20 cellular contexts compared by ENCODE assay signal in the genomic region with DNA sequence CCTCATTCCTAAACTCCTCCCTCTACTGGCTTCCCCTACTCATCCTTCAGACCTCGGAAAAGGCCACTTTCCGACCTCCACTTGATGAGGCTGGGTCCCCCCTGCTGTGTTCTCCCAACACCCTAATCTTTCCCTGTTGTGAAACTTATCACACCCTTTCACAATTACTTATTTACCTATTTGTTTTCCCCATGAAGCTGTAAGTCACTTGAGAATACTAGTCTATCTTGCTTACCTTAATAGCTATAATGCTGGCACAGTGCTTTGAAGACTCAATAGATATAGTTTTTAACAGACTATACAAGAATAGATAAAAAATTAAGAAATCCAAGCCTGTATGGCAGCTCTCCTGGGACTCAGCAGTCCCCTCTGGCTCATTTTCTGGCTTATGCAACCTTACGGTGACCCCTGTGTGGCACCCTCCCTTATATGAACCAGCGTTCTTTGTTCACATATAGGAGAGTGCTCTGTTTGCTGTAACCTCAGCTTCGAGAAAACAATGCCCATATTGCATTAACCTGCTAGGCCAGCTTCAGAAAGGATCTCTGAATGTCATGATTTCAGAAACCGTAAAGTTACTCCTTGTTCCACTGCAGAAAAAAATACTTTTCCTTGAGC.
"Had no signal": no experiment of that assay in that cellular context is flagged by ENCODE, and none has a peak within 500 bp of the region (broad histone marks: within the 10 kb centered on the region; RNA-seq: fewer than 3 reads in every experiment).

No MANE protein-coding gene starts in this region.

- DNase-seq: activated CD4-positive, alpha-beta memory T cell treated with anti-CD3 and anti-CD28 coated beads for 36 hours; activated CD4-positive, alpha-beta T cell treated with anti-CD3 and anti-CD28 coated beads for 48 hours; activated effector memory CD4-positive, alpha-beta T cell treated with Interleukin-2 at 50 U/mL for 16 hours; activated naive CD4-positive, alpha-beta T cell treated with anti-CD3 and anti-CD28 coated beads for 36 hours; activated naive CD8-positive, alpha-beta T cell treated with anti-CD3 and anti-CD28 coated beads, Interleukin-2, amount 10 ng/mL, durations not matched to agents 7 days and 5 days; activated T-cell treated with anti-CD3 and anti-CD28 coated beads, Interleukin-2, amount 50 U/mL, for 72 hours; amniotic stem cell; cortex of kidney; kidney; left lung; natural killer cell; spleen; stimulated activated CD4-positive, alpha-beta T cell treated with anti-CD3 and anti-CD28 coated beads, Interleukin-4, amount 100 ng/mL, for 1 hour; stimulated activated naive CD4-positive, alpha-beta T cell treated with Interleukin-2 at 50 U/mL for 16 hours; T-helper 17 cell had no signal

- H3K9me3 Mint-ChIP-seq: activated CD4-positive, alpha-beta memory T cell treated with anti-CD3 and anti-CD28 coated beads for 36 hours; activated naive CD4-positive, alpha-beta T cell treated with anti-CD3 and anti-CD28 coated beads for 36 hours; activated naive CD8-positive, alpha-beta T cell treated with anti-CD3 and anti-CD28 coated beads, Interleukin-2, amount 10 ng/mL, durations not matched to agents 7 days and 5 days; activated T-cell treated with anti-CD3 and anti-CD28 coated beads, Interleukin-2, amount 50 U/mL, for 72 hours; mesothelial cell of epicardium; natural killer cell had no signal

- H3K36me3 Mint-ChIP-seq: activated CD4-positive, alpha-beta memory T cell treated with anti-CD3 and anti-CD28 coated beads for 36 hours; activated naive CD8-positive, alpha-beta T cell treated with anti-CD3 and anti-CD28 coated beads, Interleukin-2, amount 10 ng/mL, durations not matched to agents 7 days and 5 days; mesothelial cell of epicardium; natural killer cell had no signal

- H3K27me3 ChIP-seq: right atrium auricular region had no signal

- FAIRE-seq: endometrium had no signal

- H3K27ac Mint-ChIP-seq: activated CD4-positive, alpha-beta memory T cell treated with anti-CD3 and anti-CD28 coated beads for 36 hours; activated naive CD4-positive, alpha-beta T cell treated with anti-CD3 and anti-CD28 coated beads for 36 hours; activated naive CD8-positive, alpha-beta T cell treated with anti-CD3 and anti-CD28 coated beads, Interleukin-2, amount 10 ng/mL, durations not matched to agents 7 days and 5 days; activated T-cell treated with anti-CD3 and anti-CD28 coated beads, Interleukin-2, amount 50 U/mL, for 72 hours; mesothelial cell of epicardium; natural killer cell; T-helper 17 cell had no signal

- H3K27ac ChIP-seq: left lung, prostate gland, right atrium auricular region, spleen had no signal

- H3K4me1 Mint-ChIP-seq: activated naive CD8-positive, alpha-beta T cell treated with anti-CD3 and anti-CD28 coated beads, Interleukin-2, amount 10 ng/mL, durations not matched to agents 7 days and 5 days; natural killer cell; T-helper 17 cell had no signal

- H3K4me3 Mint-ChIP-seq: activated CD4-positive, alpha-beta memory T cell treated with anti-CD3 and anti-CD28 coated beads for 36 hours; activated naive CD4-positive, alpha-beta T cell treated with anti-CD3 and anti-CD28 coated beads for 36 hours; activated naive CD8-positive, alpha-beta T cell treated with anti-CD3 and anti-CD28 coated beads, Interleukin-2, amount 10 ng/mL, durations not matched to agents 7 days and 5 days; activated T-cell treated with anti-CD3 and anti-CD28 coated beads, Interleukin-2, amount 50 U/mL, for 72 hours; mesothelial cell of epicardium; natural killer cell; T-helper 17 cell had no signal

- H3K36me3 ChIP-seq: left lung, prostate gland, right atrium auricular region, spleen had no signal

- H3K9me3 ChIP-seq: left lung, prostate gland, right atrium auricular region, spleen had no signal

- H3K4me3 ChIP-seq: left lung, lung, prostate gland, right atrium auricular region, spleen had no signal

- ATAC-seq: activated T-cell treated with anti-CD3 and anti-CD28 coated beads, Interleukin-2, amount 50 U/mL, for 72 hours; natural killer cell; T-helper 17 cell had no signal

- H3K4me1 ChIP-seq: left lung, prostate gland, right atrium auricular region, spleen had no signal
